ENCODE assay signal across 1 cellular context in genomic region chr6:73585566-73586415, GRCh38.
TF ChIP-seq lines count a peak whose summit lies in the region.

No MANE protein-coding gene starts in this region.

TF ChIP-seq in GM12878, 131 proteins besides CTCF, POLR2A, EP300 and RAD21 (continued from another document):
- TF ChIP-seq PAX8 (IDR thresholded peaks at IDR 0.05) = peak; percentile 72
- TF ChIP-seq CUX1 (IDR thresholded peaks at IDR 0.05; ENCODE audit: insufficient replicate concordance, low read depth, low read length) = no peak
- TF ChIP-seq POLR2AphosphoS5 (IDR thresholded peaks at IDR 0.05; ENCODE audit: low read length) = no peak; the same call in 1 of the 2 replicates
- no peak for TF ChIP-seq USF2 (IDR thresholded peaks at IDR 0.05; ENCODE audit: borderline replicate concordance, low read depth, low read length)
- no peak for TF ChIP-seq HDAC2 (IDR thresholded peaks at IDR 0.05)
- no peak for TF ChIP-seq GABPA (IDR thresholded peaks at IDR 0.05; ENCODE audit: low read depth)
- TF ChIP-seq CREB1 (IDR thresholded peaks at IDR 0.05; ENCODE audit: low read depth) = peak; percentile 77; the same call in 1 of the 2 replicates
- peak; percentile 76 for TF ChIP-seq ATF2 (IDR thresholded peaks at IDR 0.05; ENCODE audit: low read length)
- TF ChIP-seq MAX (IDR thresholded peaks at IDR 0.05; ENCODE audit: low read depth, low read length) = no peak
- TF ChIP-seq YY1 (IDR thresholded peaks at IDR 0.05; ENCODE audit: low read depth, low read length) = 0 out of 2 replicates have a peak, but pooled peaks have one; percentile 24
- no peak for TF ChIP-seq ZNF384 (IDR thresholded peaks at IDR 0.05; ENCODE audit: borderline replicate concordance, low read depth, low read length)
- no peak for TF ChIP-seq TCF3 (IDR thresholded peaks at IDR 0.05; ENCODE audit: borderline replicate concordance, insufficient read depth, low read depth, low read length)
- TF ChIP-seq FOXM1 (IDR thresholded peaks at IDR 0.05; ENCODE audit: low read depth, low read length) = peak; percentile 52; the same call in 1 of the 2 replicates
- TF ChIP-seq SMAD1 (IDR thresholded peaks at IDR 0.05; ENCODE audit: low read depth, partially characterized antibody) = no peak
- no peak for TF ChIP-seq MYB (IDR thresholded peaks at IDR 0.05; ENCODE audit: borderline replicate concordance, low read depth, low read length)
- TF ChIP-seq E2F8 (IDR thresholded peaks at IDR 0.05; ENCODE audit: low read depth, partially characterized antibody) = no peak
- no peak for TF ChIP-seq TBL1XR1 (IDR thresholded peaks at IDR 0.05; ENCODE audit: low read depth, low read length)
- TF ChIP-seq TCF12 (IDR thresholded peaks at IDR 0.05; ENCODE audit: low read depth, low read length) = no peak
- TF ChIP-seq CHD4 (IDR thresholded peaks at IDR 0.05) = no peak
- TF ChIP-seq ZZZ3 (IDR thresholded peaks at IDR 0.05; ENCODE audit: control insufficient read depth, insufficient read length, low read depth) = no peak
- TF ChIP-seq FOS (IDR thresholded peaks at IDR 0.05; ENCODE audit: borderline replicate concordance, extremely low read depth, insufficient read length) = no peak
- TF ChIP-seq BMI1 (IDR thresholded peaks at IDR 0.05; ENCODE audit: borderline replicate concordance) = no peak; the same call in 1 of the 2 replicates
- 0 out of 2 replicates have a peak, but pooled peaks have one; percentile 11 for TF ChIP-seq ZNF24 (IDR thresholded peaks at IDR 0.05)
- peak; percentile 19; the same call in 1 of the 2 replicates for TF ChIP-seq DPF2 (IDR thresholded peaks at IDR 0.05)
- TF ChIP-seq CEBPZ (IDR thresholded peaks at IDR 0.05; ENCODE audit: low read depth, low read length) = no peak
- TF ChIP-seq TARDBP (IDR thresholded peaks at IDR 0.05; ENCODE audit: borderline replicate concordance) = no peak
- no peak for TF ChIP-seq JUND (IDR thresholded peaks at IDR 0.05; ENCODE audit: low read depth, low read length)
- TF ChIP-seq NFIC (IDR thresholded peaks at IDR 0.05; ENCODE audit: low read depth, low read length) = peak; percentile 71
- no peak for TF ChIP-seq SMC3 (IDR thresholded peaks at IDR 0.05; ENCODE audit: borderline replicate concordance, low read length)
- no peak for TF ChIP-seq SIX5 (IDR thresholded peaks at IDR 0.05; ENCODE audit: low read depth, low read length, severe bottlenecking)
- TF ChIP-seq KAT2A (conservative IDR thresholded peaks at IDR 0.05; ENCODE audit: control insufficient read depth, low read depth, low read length) = no peak
- TF ChIP-seq ATF7 (IDR thresholded peaks at IDR 0.05; ENCODE audit: low read depth) = peak; percentile 93
- no peak for TF ChIP-seq PML (IDR thresholded peaks at IDR 0.05; ENCODE audit: low read length)
- peak; percentile 61 for TF ChIP-seq CREM (IDR thresholded peaks at IDR 0.05; ENCODE audit: low read depth)
